Comparison of ENCODE assay signal across 8 cellular contexts in genomic region chr1:45687753-45688737, GRCh38. TPM values are rescaled to one million over a fixed set of nuclear protein-coding genes. Genes with fewer than 3 reads are reported as not detected.
DNase-seq lines count a peak whose midpoint lies in the region; ATAC-seq, FAIRE-seq and TF ChIP-seq lines count a peak whose summit lies in the region.

TMEM69 (plus strand) TSS chr1:45688181; CDS start chr1:45691069, 2,888 bp downstream.

- no peaks in the 10 kb centered on the region for H3K79me1 ChIP-seq in H1 (ENCODE audit: low read depth, low read length)
- H3K79me1 ChIP-seq in mesenchymal stem cell (replicated peaks; ENCODE audit: low read length, poor library complexity, severe bottlenecking): peaks cover 9% of the 10 kb centered on the region

- H3K23me2 ChIP-seq in H1 (ENCODE audit: low read depth, low read length): peaks cover 7% of the 10 kb centered on the region

- H3K4me3 ChIP-seq in H1 (ENCODE audit: extremely low read depth in 1 of 4, insufficient read depth in 2 of 4, low read depth in 3 of 4, low read length in 4 of 4) (peak within 1 kb of the TSS; percentile 96 to 99 (median 98)), mesenchymal stem cell (ENCODE audit: insufficient read depth in 1 of 2, low read depth in 1 of 2, low read length in 2 of 2) (peak within 1 kb of the TSS; percentile 87 to 91)

- H2BK15ac ChIP-seq in H1 (ENCODE audit: low read length) (peak within 1 kb of the TSS; percentile 74; the same call in 1 of the 2 replicates), mesenchymal stem cell (ENCODE audit: low read depth, poor library complexity, severe bottlenecking) (peak within 1 kb of the TSS; percentile 80)

- DNase-seq in DMS153 (lab: John Stamatoyannopoulos, UW) (peak; percentile 82), HUDEP-2 (lab: John Stamatoyannopoulos, UW; ENCODE audit: unreplicated experiment in 76 of 76) (peak in 74 of 76 experiments; percentile 10 to 88 (median 71)), NOMO-1 treated with DMSO at 0.1 percent for 48 hours (lab: John Stamatoyannopoulos, UW; ENCODE audit: unreplicated experiment) (peak; percentile 91), H1 (ENCODE audit: low read depth in 1 of 2, low spot score in 2 of 2) (peak in 1 of 2 experiments; percentile 87), mesenchymal stem cell (peak; percentile 94)
- peak; percentile 58 for DNase-seq in stimulated activated CD8-positive, alpha-beta memory T cell treated with anti-CD3 and anti-CD28 coated beads, Interleukin-12 subunit alpha, Interleukin-12 subunit beta, amount 100 ng/mL, for 1 hour (ENCODE audit: low read depth)

- H2BK12ac ChIP-seq in H1 (ENCODE audit: low read depth, low read length) (peak within 1 kb of the TSS; percentile 77; the same call in 1 of the 2 replicates), mesenchymal stem cell (ENCODE audit: low read length in 2 of 2) (peak within 1 kb of the TSS in 1 of 2 experiments; percentile 18)

- H3K9me3 ChIP-seq in H1 (ENCODE audit: insufficient read depth in 2 of 2, low read depth in 1 of 2, low read length in 1 of 2): no peaks in the 10 kb centered on the region
- no peaks in the 10 kb centered on the region for H3K9me3 ChIP-seq in mesenchymal stem cell (ENCODE audit: control insufficient read depth, low read length)

- H2AK5ac ChIP-seq in H1 (ENCODE audit: low read depth, low read length) (peak within 1 kb of the TSS; percentile 10; the same call in 1 of the 2 replicates), mesenchymal stem cell (ENCODE audit: low read length, severe bottlenecking) (peak within 1 kb of the TSS; percentile 73)

- POLR2A ChIA-PET in activated CD8-positive, alpha-beta memory T cell treated with anti-CD3 and anti-CD28 coated beads for 36 hours (lab: Charles Lee): interaction anchor here (0.6 to 2.0 kb wide), 3 partner anchors 11 to 199 kb away, joined by 3 to 8 read pairs (median 4); partner anchors contain the start of gene PRDX1
- POLR2A ChIA-PET in H1 (lab: Charles Lee; ENCODE audit: partially characterized antibody): interaction anchor here (0.5 to 2.6 kb wide), 19 partner anchors 9 to 444 kb away, joined by 3 to 20 read pairs (median 3); partner anchors contain the start of genes CCDC17, NASP and PIK3R3

- H3K79me2 ChIP-seq in H1 (ENCODE audit: control insufficient read depth in 1 of 2, insufficient read depth in 2 of 2, low read length in 2 of 2): peaks cover 13 to 68% of the 10 kb centered on the region in 2 experiments

- H3K4ac ChIP-seq in H1 (replicated peaks; ENCODE audit: insufficient read length, low read depth, low read length) (peak within 1 kb of the TSS; percentile 46), mesenchymal stem cell (ENCODE audit: low read depth in 1 of 2, low read length in 2 of 2) (peak within 1 kb of the TSS; percentile 87 to 95)

- H4K5ac ChIP-seq in H1 (ENCODE audit: insufficient read length, low read depth, low read length): peak within 1 kb of the TSS; percentile 82

- peak within 1 kb of the TSS; percentile 92 for H3K27ac ChIP-seq in H1 (ENCODE audit: low read depth, low read length)
- H3K27ac ChIP-seq in mesenchymal stem cell (ENCODE audit: low read length, poor library complexity, severe bottlenecking): peak within 1 kb of the TSS; percentile 92

- H2BK120ac ChIP-seq in H1 (replicated peaks; ENCODE audit: low read depth, low read length) (no peak within 1 kb of the TSS), mesenchymal stem cell (ENCODE audit: low read depth, low read length) (peak within 1 kb of the TSS; percentile 73)

- no peak for FAIRE-seq in H1 (lab: Jason Lieb, UNC)

- H2BK5ac ChIP-seq in H1 (ENCODE audit: low read depth, low read length) (peak within 1 kb of the TSS; percentile 99), mesenchymal stem cell (ENCODE audit: low read depth, low read length, poor library complexity, severe bottlenecking) (peak within 1 kb of the TSS; percentile 48)

- H3K9ac ChIP-seq in H1 (replicated peaks in 1 of 4; ENCODE audit: extremely low read depth in 1 of 4, low read depth in 3 of 4, low read length in 3 of 4): peak within 1 kb of the TSS; percentile 67 to 98 (median 94)
- H3K9ac ChIP-seq in mesenchymal stem cell (ENCODE audit: low read length): peak within 1 kb of the TSS; percentile 98

- TF ChIP-seq RAD21 in H1 (IDR thresholded peaks at IDR 0.05 in 1 of 2, conservative IDR thresholded peaks at IDR 0.05 in 1 of 2; ENCODE audit: low read depth in 2 of 2, low read length in 2 of 2): 0 out of 4 replicates have a peak, but pooled peaks of 1 of the 2 experiments have one; percentile 5

- H3K56ac ChIP-seq in H1 (replicated peaks; ENCODE audit: insufficient read length, low read depth, low read length): peak within 1 kb of the TSS; percentile 80

- H3K14ac ChIP-seq in H1 (ENCODE audit: insufficient read length) (no peak within 1 kb of the TSS), mesenchymal stem cell (ENCODE audit: low read length in 2 of 2) (peak within 1 kb of the TSS in 1 of 2 experiments; percentile 85)

- H3K23ac ChIP-seq in H1 (ENCODE audit: insufficient read length) (no peak within 1 kb of the TSS), mesenchymal stem cell (ENCODE audit: low read length in 2 of 2) (no peak within 1 kb of the TSS)

- H2BK20ac ChIP-seq in H1 (ENCODE audit: low read length): no peak within 1 kb of the TSS

- no peak for ATAC-seq in HG03175 (IDR thresholded peaks at IDR 0.05; ENCODE audit: unreplicated experiment)

- CTCF ChIA-PET in activated CD8-positive, alpha-beta memory T cell treated with anti-CD3 and anti-CD28 coated beads for 36 hours (lab: Charles Lee): no interaction called here
- CTCF ChIA-PET in H1 (lab: Charles Lee; ENCODE audit: partially characterized antibody): interaction anchor here (1.3 kb wide), 1 partner anchor 14 kb away, joined by 3 read pairs; no protein-coding TSS in a partner anchor

- no peak for TF ChIP-seq CTCF in H1 (IDR thresholded peaks at IDR 0.05; ENCODE audit: control extremely low read depth in 1 of 3, insufficient read depth in 1 of 3, low read depth in 1 of 3, low read length in 3 of 3)

- WGBS in H1 (ENCODE audit: extremely low coverage in 1 of 2, insufficient coverage in 1 of 2, insufficient read length in 1 of 2, insufficient replicate concordance in 2 of 2, low coverage in 1 of 2, low lambda C conversion rate in 2 of 2, missing lambda C conversion rate in 1 of 2), 2 experiments: 4% methylated on average over 24 of the region's 24 CpGs; no CpG with 5 or more reads in 1 of the 2 experiments
- 4% methylated on average over 20 of the region's 24 CpGs for WGBS in mesenchymal stem cell

- TF ChIP-seq EP300 in H1 (IDR thresholded peaks at IDR 0.05; ENCODE audit: borderline replicate concordance in 1 of 2, low read depth in 2 of 2, low read length in 2 of 2): no peak

- H3K18ac ChIP-seq in H1 (ENCODE audit: extremely low read depth, low read length): peak within 1 kb of the TSS; percentile 76; the same call in 1 of the 2 replicates
- peak within 1 kb of the TSS; percentile 79 to 98 for H3K18ac ChIP-seq in mesenchymal stem cell (ENCODE audit: low read depth in 1 of 2, low read length in 2 of 2)

- H3K27me3 ChIP-seq in H1 (replicated peaks in 1 of 4; ENCODE audit: control insufficient read depth in 3 of 4, extremely low read depth in 1 of 4, insufficient read depth in 3 of 4, low read length in 3 of 4) (no peaks in the 10 kb centered on the region), mesenchymal stem cell (ENCODE audit: control insufficient read depth in 1 of 2, insufficient read depth in 1 of 2, low read length in 2 of 2) (no peaks in the 10 kb centered on the region)

- peak; percentile 60 to 70; a peak in 2 of 3 replicates for TF ChIP-seq POLR2A in H1 (IDR thresholded peaks at IDR 0.05; ENCODE audit: control extremely low read depth in 1 of 2, low read depth in 2 of 2, low read length in 2 of 2)

- H3K36me3 ChIP-seq in H1 (ENCODE audit: control insufficient read depth in 2 of 4, insufficient read depth in 4 of 4, low read length in 3 of 4): peaks cover under 1 to 15% (median 3%) of the 10 kb centered on the region in 4 experiments; a peak in 6 of 8 replicates
- peaks cover 8 to 21% of the 10 kb centered on the region in 2 experiments for H3K36me3 ChIP-seq in mesenchymal stem cell (ENCODE audit: control insufficient read depth in 1 of 2, insufficient read depth in 2 of 2, low read depth in 1 of 2, low read length in 2 of 2)

- H4K91ac ChIP-seq in H1 (replicated peaks; ENCODE audit: insufficient read length, low read length): peak within 1 kb of the TSS; percentile 25
- peak within 1 kb of the TSS; percentile 90 for H4K91ac ChIP-seq in mesenchymal stem cell (ENCODE audit: low read length)

- peak within 1 kb of the TSS; percentile 90 for H2AFZ ChIP-seq in H1 (ENCODE audit: low read length)
- peak within 1 kb of the TSS; percentile 54 for H2AFZ ChIP-seq in mesenchymal stem cell (ENCODE audit: low read depth, low read length)

- H3K4me1 ChIP-seq in H1 (replicated peaks in 1 of 4; ENCODE audit: control insufficient read depth in 3 of 4, insufficient read depth in 4 of 4, low read length in 3 of 4): peaks cover 0 to 2% (median 0%) of the 10 kb centered on the region in 4 experiments; a peak in 4 of 7 replicates
- H3K4me1 ChIP-seq in mesenchymal stem cell (ENCODE audit: control insufficient read depth, insufficient read depth, low read depth, low read length): peaks cover 16% of the 10 kb centered on the region

- H4K8ac ChIP-seq in H1 (ENCODE audit: extremely low read depth, insufficient read depth, low read length): peak within 1 kb of the TSS; percentile 97; the same call in 1 of the 2 replicates
- H4K8ac ChIP-seq in mesenchymal stem cell (ENCODE audit: low read length): peak within 1 kb of the TSS; percentile 100

- peaks cover 0 to 1% of the 10 kb centered on the region in 2 experiments for H4K20me1 ChIP-seq in H1 (replicated peaks in 1 of 2; ENCODE audit: control insufficient read depth in 1 of 2, insufficient read depth in 2 of 2, low read length in 2 of 2)

- H3K4me2 ChIP-seq in H1 (ENCODE audit: insufficient read depth in 1 of 2, low read depth in 2 of 2, low read length in 2 of 2) (peak within 1 kb of the TSS; percentile 86 to 97), mesenchymal stem cell (ENCODE audit: low read length, poor library complexity, severe bottlenecking) (peak within 1 kb of the TSS; percentile 86)

TF ChIP-seq in H1, 55 proteins besides CTCF, POLR2A, EP300 and RAD21 (continues in another document):
- peak; percentile 93 for TF ChIP-seq TBP (IDR thresholded peaks at IDR 0.05; ENCODE audit: low read depth, low read length)
- TF ChIP-seq BCL11A (IDR thresholded peaks at IDR 0.05; ENCODE audit: low read depth in 2 of 2, low read length in 2 of 2): no peak

RNA-seq across cellular contexts. Expression of gene TMEM69, which starts in this region (rescaled TPM):
- 10 to 100 TPM; 41.3 to 43.8 TPM for total RNA-seq in activated CD8-positive, alpha-beta memory T cell treated with anti-CD3 and anti-CD28 coated beads for 36 hours
- total RNA-seq in H1 (2021; fragmentation: NEBNext Ultra II Directional; extraction: Animal tissue kit (Norgen Biotek cat#: 25700)): 39.0 and 44.4 TPM in 2 replicates
- polyA plus RNA-seq in H1 (2011; rRNA removed): 53.6 and 123 TPM in 2 replicates
- 90.4 TPM for polyA plus RNA-seq in H1 (2011; cell fraction: cytosol; rRNA removed)
- 32.2 TPM for polyA plus RNA-seq in H1 (2011; cell fraction: nucleus; rRNA removed)
- 48.4 to 65.3 TPM (median 51.9 TPM) in 4 replicates for polyA plus RNA-seq in H1 (2012, experiment 1 of 2)
- polyA plus RNA-seq in H1 (2012, experiment 2 of 2): 16.1 TPM
- 64.2 TPM for polyA plus RNA-seq in H1 (2013, experiment 1 of 2)
- 64.4 TPM for polyA plus RNA-seq in H1 (2013, experiment 2 of 2)
- 76.8 and 91.5 TPM in 2 replicates for polyA minus RNA-seq in H1 (2011; rRNA and poly(A)+ RNA removed)
- 20.8 TPM for polyA minus RNA-seq in H1 (2011; cell fraction: cytosol; rRNA and poly(A)+ RNA removed)
- polyA minus RNA-seq in H1 (2011; cell fraction: nucleus; rRNA and poly(A)+ RNA removed): 49.5 TPM
- 30.3 TPM for polyA plus RNA-seq in mesenchymal stem cell (2013, experiment 1 of 2)
- 31.9 TPM for polyA plus RNA-seq in mesenchymal stem cell (2013, experiment 2 of 2)
